ENCODE assay signal across 10 cellular contexts in genomic region chr12:58416211-58416610, GRCh38.
A peak's percentile ranks its signal among the peaks of the same experiment; 100 is the strongest.
DNase-seq lines count a peak whose midpoint lies in the region; ATAC-seq and TF ChIP-seq lines count a peak whose summit lies in the region.
"Had no signal": no experiment of that assay in that cellular context is flagged by ENCODE, and none has a peak within 500 bp of the region (broad histone marks: within the 10 kb centered on the region; RNA-seq: fewer than 3 reads in every experiment).

No MANE protein-coding gene starts in this region.

- H3K4me3 ChIP-seq in GM12864 (ENCODE audit: low read depth, low read length): no peak overlapping the region
- no peak overlapping the region for H3K4me3 ChIP-seq in PC-3 (ENCODE audit: low read length)
- no peak overlapping the region for H3K4me3 ChIP-seq in epithelial cell of proximal tubule (ENCODE audit: low read depth, low read length)
- no peak overlapping the region for H3K4me3 ChIP-seq in skeletal muscle satellite cell (ENCODE audit: low read length)
- H3K4me3 ChIP-seq: suprapubic skin had no signal

- no peaks in the 10 kb centered on the region for H3K9me2 ChIP-seq in PC-3 (replicated peaks; ENCODE audit: low read length)

- peak overlapping the region; percentile 98 for H3K27ac ChIP-seq in PC-3 (ENCODE audit: low read length)
- H3K27ac ChIP-seq: suprapubic skin had no signal

- TF ChIP-seq CTCF in GM12864 (IDR thresholded peaks at IDR 0.05; ENCODE audit: low read depth, low read length, missing control alignments) (peak; percentile 18), PC-3 (conservative IDR thresholded peaks at IDR 0.05; ENCODE audit: low read depth, low read length) (peak; percentile 63), epithelial cell of proximal tubule (conservative IDR thresholded peaks at IDR 0.05; ENCODE audit: low read depth, low read length) (peak; percentile 56)

- no peaks in the 10 kb centered on the region for H3K9me3 ChIP-seq in PC-3 (ENCODE audit: low read length)
- no peaks in the 10 kb centered on the region for H3K9me3 ChIP-seq in skeletal muscle satellite cell (replicated peaks; ENCODE audit: low read length)
- H3K9me3 ChIP-seq: suprapubic skin had no signal

- H3K9ac ChIP-seq in PC-3 (ENCODE audit: low read length): peak overlapping the region; percentile 89
- peak overlapping the region; percentile 12 for H3K9ac ChIP-seq in skeletal muscle satellite cell (ENCODE audit: low read depth, low read length)

- H2AFZ ChIP-seq in PC-3 (ENCODE audit: low read length): peak overlapping the region; percentile 14; the same call in 1 of the 2 replicates

- H3K4me1 ChIP-seq in PC-3 (ENCODE audit: insufficient read depth, low read length) (peaks cover 68% of the 10 kb centered on the region), skeletal muscle satellite cell (ENCODE audit: control insufficient read depth, insufficient read depth, low read length) (peaks cover 34% of the 10 kb centered on the region)

- ATAC-seq in PC-3 (no peak), GM21717 (IDR thresholded peaks at IDR 0.05; ENCODE audit: unreplicated experiment) (no peak)

- no peaks in the 10 kb centered on the region for H3K36me3 ChIP-seq in PC-3 (ENCODE audit: low read depth, low read length)
- no peaks in the 10 kb centered on the region for H3K36me3 ChIP-seq in skeletal muscle satellite cell (ENCODE audit: insufficient read depth, low read length)
- H3K36me3 ChIP-seq: suprapubic skin had no signal

- H3K4me2 ChIP-seq in PC-3 (ENCODE audit: low read length) (no peak overlapping the region), skeletal muscle satellite cell (ENCODE audit: low read length) (no peak overlapping the region)

- H3F3A ChIP-seq in PC-3 (ENCODE audit: low read length, unreplicated experiment): peaks cover 4% of the 10 kb centered on the region

- H3K79me2 ChIP-seq in PC-3 (ENCODE audit: low read length): no peaks in the 10 kb centered on the region

- no peaks in the 10 kb centered on the region for H4K20me1 ChIP-seq in PC-3 (ENCODE audit: low read length)

- BruUV-seq in PC-3 (replicated peaks; lab: Mats Ljungman, UMichigan): no TSS peak

- no peaks in the 10 kb centered on the region for H3K27me3 ChIP-seq in PC-3 (ENCODE audit: low read length)
- H3K27me3 ChIP-seq in skeletal muscle satellite cell (ENCODE audit: control insufficient read depth, insufficient read depth, low read length): no peaks in the 10 kb centered on the region
- H3K27me3 ChIP-seq: suprapubic skin had no signal

- intact Hi-C loops in PC-3 (cut with micrococcal nuclease): no loop called here

- POLR2A ChIA-PET in PC-3 (lab: Charles Lee; ENCODE audit: unreplicated experiment): no interaction called here

- CTCF ChIA-PET in PC-3 (lab: Charles Lee): interaction anchor here (1.1 kb wide), 1 partner anchor 28 kb away, joined by 3 read pairs; no protein-coding TSS in a partner anchor

- DNase-seq in GM12864 (ENCODE audit: low read depth): no peak
- DNase-seq in PC-3: peak; percentile 80
- no peak for DNase-seq in epithelial cell of proximal tubule (ENCODE audit: low read depth)
- no peak for DNase-seq in D341Med (ENCODE audit: low spot score)
- DNase-seq in NCI-H446 (lab: John Stamatoyannopoulos, UW): no peak
- DNase-seq: activated T-cell treated with anti-CD3 and anti-CD28 coated beads for 4 hours, KG1 had no signal
